21 cellular contexts compared by ENCODE assay signal in the genomic region with DNA sequence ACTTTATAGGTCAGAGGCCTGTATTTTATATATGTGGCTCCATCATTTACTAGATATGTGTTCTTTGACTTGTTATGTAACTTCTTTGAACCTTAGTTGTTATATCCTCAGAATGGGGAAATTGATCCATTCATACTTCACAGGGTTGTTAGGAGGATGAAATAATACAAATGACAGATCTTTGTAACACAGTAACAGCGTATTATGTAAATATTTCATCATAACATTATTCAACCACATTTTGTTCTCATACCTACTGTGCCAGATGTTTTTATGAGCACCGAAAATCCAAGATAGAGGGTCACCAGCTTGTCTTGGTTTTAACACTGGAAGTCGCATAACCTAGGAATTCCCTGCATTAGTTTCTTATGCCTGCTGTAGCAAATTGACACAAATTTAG. TPM values are rescaled to one million over a fixed set of nuclear protein-coding genes. Genes with fewer than 3 reads are reported as not detected.
DNase-seq lines count a peak whose midpoint lies in the region; ATAC-seq and TF ChIP-seq lines count a peak whose summit lies in the region.
"Had no signal": no experiment of that assay in that cellular context is flagged by ENCODE, and none has a peak within 500 bp of the region (broad histone marks: within the 10 kb centered on the region; RNA-seq: fewer than 3 reads in every experiment).

No MANE protein-coding gene starts in this region.

- peaks cover 79% of the 10 kb centered on the region for H3K79me2 ChIP-seq in OCI-LY1 (ENCODE audit: insufficient read depth, low read length)

- no peak overlapping the region for H3K27ac Mint-ChIP-seq in natural killer cell treated with Interleukin-12 subunit alpha and Interleukin-12 subunit beta and Interleukin-15 and Interleukin-18, amount 100 ng/mL, for 72 hours
- H3K27ac Mint-ChIP-seq in natural killer cell (peak overlapping the region in 1 of 2 donors; percentile 37), endodermal cell (no peak overlapping the region), type B pancreatic cell (no peak overlapping the region)
- H3K27ac Mint-ChIP-seq: activated CD4-positive, alpha-beta T cell treated with anti-CD3 and anti-CD28 coated beads for 36 hours; IgD-negative memory B cell; naive thymus-derived CD8-positive, alpha-beta T cell; stimulated activated naive CD8-positive, alpha-beta T cell treated with anti-CD3 and anti-CD28 coated beads, Interleukin-15, Interleukin-2, amounts not matched to agents 100 ng/mL and 50 ng/mL, for 24 hours had no signal

- H3K9me2 ChIP-seq in OCI-LY1 (ENCODE audit: low read depth, low read length): no peaks in the 10 kb centered on the region

- no peaks in the 10 kb centered on the region for H4K20me1 ChIP-seq in OCI-LY1 (ENCODE audit: insufficient read depth, low read length)

- DNase-seq in natural killer cell treated with Interleukin-12 subunit alpha and Interleukin-12 subunit beta and Interleukin-15 and Interleukin-18, amount 100 ng/mL, for 72 hours (ENCODE audit: low spot score): no peak
- DNase-seq in natural killer cell (no peak), endodermal cell (no peak), type B pancreatic cell (ENCODE audit: extremely low spot score, unreplicated experiment) (no peak), NCI-H2107 treated with DMSO at 0.1 percent for 48 hours (lab: John Stamatoyannopoulos, UW; ENCODE audit: unreplicated experiment) (no peak)
- DNase-seq in activated effector memory CD4-positive, alpha-beta T cell treated with Interleukin-2 at 50 U/mL for 16 hours: no peak
- DNase-seq: ACHN; activated CD4-positive, alpha-beta T cell treated with anti-CD3 and anti-CD28 coated beads for 36 hours; effector CD8-positive, alpha-beta T cell; H9; hippocampal formation; mesenchymal stem cell; naive thymus-derived CD8-positive, alpha-beta T cell; NCI-H1105 treated with DMSO at 0.1 percent for 48 hours; NCI-H524 treated with DMSO at 0.1 percent for 48 hours; stimulated activated CD4-positive, alpha-beta T cell treated with anti-CD3 and anti-CD28 coated beads, Interleukin-15, amount 100 ng/mL, for 24 hours had no signal

- H3K4me1 ChIP-seq in OCI-LY1 (ENCODE audit: insufficient read depth, low read length, severe bottlenecking) (peaks cover 42% of the 10 kb centered on the region), endodermal cell (ENCODE audit: control insufficient read depth, insufficient read depth, low read length) (peaks cover 17% of the 10 kb centered on the region)

- H3F3A ChIP-seq in OCI-LY1 (ENCODE audit: insufficient read depth, low read length): no peaks in the 10 kb centered on the region

- peaks cover 5% of the 10 kb centered on the region for H3K36me3 Mint-ChIP-seq in natural killer cell treated with Interleukin-12 subunit alpha and Interleukin-12 subunit beta and Interleukin-15 and Interleukin-18, amount 100 ng/mL, for 72 hours
- H3K36me3 Mint-ChIP-seq in natural killer cell: no peaks in the 10 kb centered on the region
- H3K36me3 Mint-ChIP-seq in endodermal cell (ENCODE audit: low read depth): no peaks in the 10 kb centered on the region
- no peaks in the 10 kb centered on the region for H3K36me3 Mint-ChIP-seq in type B pancreatic cell
- H3K36me3 Mint-ChIP-seq: naive thymus-derived CD8-positive, alpha-beta T cell had no signal

- no peaks in the 10 kb centered on the region for H3K9me3 Mint-ChIP-seq in natural killer cell treated with Interleukin-12 subunit alpha and Interleukin-12 subunit beta and Interleukin-15 and Interleukin-18, amount 100 ng/mL, for 72 hours
- H3K9me3 Mint-ChIP-seq in natural killer cell: no peaks in the 10 kb centered on the region
- H3K9me3 Mint-ChIP-seq in endodermal cell: no peaks in the 10 kb centered on the region
- no peaks in the 10 kb centered on the region for H3K9me3 Mint-ChIP-seq in type B pancreatic cell
- H3K9me3 Mint-ChIP-seq: H9; IgD-negative memory B cell; naive thymus-derived CD8-positive, alpha-beta T cell; stimulated activated naive CD8-positive, alpha-beta T cell treated with anti-CD3 and anti-CD28 coated beads, Interleukin-15, Interleukin-2, amounts not matched to agents 100 ng/mL and 50 ng/mL, for 24 hours had no signal

- no peak overlapping the region for H2AFZ ChIP-seq in OCI-LY1 (ENCODE audit: low read length)

- H3K36me3 ChIP-seq in OCI-LY1 (ENCODE audit: insufficient read depth, low read length) (peaks cover 5% of the 10 kb centered on the region; the same call in 1 of the 2 replicates), endodermal cell (ENCODE audit: control insufficient read depth, insufficient read depth, low read length) (no peaks in the 10 kb centered on the region)

- H3K4me3 ChIP-seq in OCI-LY1 (ENCODE audit: low read depth, low read length, poor library complexity, severe bottlenecking): no peak overlapping the region
- peak overlapping the region; percentile 96 for H3K4me3 ChIP-seq in endodermal cell (ENCODE audit: low read length)

- intact Hi-C loops in natural killer cell (cut with micrococcal nuclease): loop anchor here (10.0 kb wide), 1 partner anchor 169 kb away; no protein-coding TSS in a partner anchor

- no peaks in the 10 kb centered on the region for H3K9me3 ChIP-seq in OCI-LY1 (ENCODE audit: low read length)
- H3K9me3 ChIP-seq in endodermal cell (ENCODE audit: control insufficient read depth, low read length): no peaks in the 10 kb centered on the region

- H3K27me3 ChIP-seq in OCI-LY1 (ENCODE audit: insufficient read depth, low read length): no peaks in the 10 kb centered on the region
- no peaks in the 10 kb centered on the region for H3K27me3 ChIP-seq in endodermal cell (ENCODE audit: control insufficient read depth, insufficient read depth, low read length, poor library complexity, severe bottlenecking)

- H3K4me1 Mint-ChIP-seq in natural killer cell treated with Interleukin-12 subunit alpha and Interleukin-12 subunit beta and Interleukin-15 and Interleukin-18, amount 100 ng/mL, for 72 hours (ENCODE audit: low read depth in 2 of 2): peaks cover 47 to 58% of the 10 kb centered on the region in 2 donors
- H3K4me1 Mint-ChIP-seq in natural killer cell (peaks cover 58 to 61% of the 10 kb centered on the region in 2 donors), endodermal cell (peaks cover 52% of the 10 kb centered on the region), type B pancreatic cell (ENCODE audit: unreplicated experiment) (peaks cover 39% of the 10 kb centered on the region)

- 86 to 100% methylated on average over 1 to 3 of the region's 3 CpGs for WGBS in endodermal cell (ENCODE audit: insufficient coverage in 1 of 2, insufficient read length in 1 of 2), 2 experiments

- ATAC-seq in natural killer cell treated with Interleukin-12 subunit alpha and Interleukin-12 subunit beta and Interleukin-15 and Interleukin-18, amount 100 ng/mL, for 72 hours: no peak
- ATAC-seq in natural killer cell (no peak), GM21367 (IDR thresholded peaks at IDR 0.05; ENCODE audit: unreplicated experiment) (no peak)
- ATAC-seq: activated CD4-positive, alpha-beta T cell treated with anti-CD3 and anti-CD28 coated beads for 36 hours; naive thymus-derived CD8-positive, alpha-beta T cell; Panc1 had no signal

- peak overlapping the region; percentile 99 for H3K4me3 Mint-ChIP-seq in natural killer cell treated with Interleukin-12 subunit alpha and Interleukin-12 subunit beta and Interleukin-15 and Interleukin-18, amount 100 ng/mL, for 72 hours
- H3K4me3 Mint-ChIP-seq in natural killer cell (no peak overlapping the region), endodermal cell (no peak overlapping the region), type B pancreatic cell (peak overlapping the region; percentile 100)

- H3K9ac ChIP-seq in OCI-LY1 (ENCODE audit: low read length) (no peak overlapping the region), endodermal cell (ENCODE audit: extremely low read depth, low read length, poor library complexity, severe bottlenecking) (no peak overlapping the region)

- H3K27me3 Mint-ChIP-seq in natural killer cell treated with Interleukin-12 subunit alpha and Interleukin-12 subunit beta and Interleukin-15 and Interleukin-18, amount 100 ng/mL, for 72 hours: no peaks in the 10 kb centered on the region
- H3K27me3 Mint-ChIP-seq in natural killer cell (ENCODE audit: low read depth in 2 of 2) (no peaks in the 10 kb centered on the region), endodermal cell (ENCODE audit: insufficient read depth) (no peaks in the 10 kb centered on the region), type B pancreatic cell (no peaks in the 10 kb centered on the region)
- H3K27me3 Mint-ChIP-seq: activated CD4-positive, alpha-beta T cell treated with anti-CD3 and anti-CD28 coated beads for 36 hours; IgD-negative memory B cell; naive thymus-derived CD8-positive, alpha-beta T cell; stimulated activated naive CD8-positive, alpha-beta T cell treated with anti-CD3 and anti-CD28 coated beads, Interleukin-15, Interleukin-2, amounts not matched to agents 100 ng/mL and 50 ng/mL, for 24 hours had no signal

- H3K27ac ChIP-seq in OCI-LY1 (ENCODE audit: low read depth, low read length, poor library complexity, severe bottlenecking) (no peak overlapping the region), endodermal cell (ENCODE audit: low read depth, low read length) (no peak overlapping the region)

- peak overlapping the region; percentile 90; the same call in 1 of the 2 replicates for H3K4me2 ChIP-seq in OCI-LY1 (ENCODE audit: low read length)

- TF ChIP-seq CTCF in natural killer cell (IDR thresholded peaks at IDR 0.05): no peak
- TF ChIP-seq CTCF in OCI-LY1 (IDR thresholded peaks at IDR 0.05; ENCODE audit: low read length): no peak
- TF ChIP-seq CTCF in endodermal cell (conservative IDR thresholded peaks at IDR 0.05): no peak
- no peak for TF ChIP-seq CTCF in type B pancreatic cell (conservative IDR thresholded peaks at IDR 0.05)

RNA-seq across cellular contexts. Expression of a gene that starts 3.3 kb away (rescaled TPM):
- 10 to 100 TPM; 59.7 to 66.9 TPM for total RNA-seq in natural killer cell treated with Interleukin-12 subunit alpha and Interleukin-12 subunit beta and Interleukin-15 and Interleukin-18, amount 100 ng/mL, for 72 hours
- 10 to 100 TPM; 86.0 to 97.5 (median 96.0) TPM for total RNA-seq in natural killer cell
- total RNA-seq in endodermal cell: 10 to 100 TPM; 62.2 TPM
- polyA plus RNA-seq in endodermal cell (2013, experiment 1 of 2): 49.8 TPM
- polyA plus RNA-seq in endodermal cell (2013, experiment 2 of 2): 53.9 TPM
- total RNA-seq in type B pancreatic cell (ENCODE audit: low replicate concordance): 76.5 and 88.3 TPM in 2 replicates

Comparison
In these comparisons a context has a peak if more than half of its experiments do, and no peak if none do; other contexts are left out.
1. H3K4me3 Mint-ChIP-seq: peak in natural killer cell treated with Interleukin-12 subunit alpha and Interleukin-12 subunit beta and Interleukin-15 and Interleukin-18, amount 100 ng/mL, for 72 hours (single experiment) and type B pancreatic cell (single experiment); none in natural killer cell (single experiment) and endodermal cell (single experiment).